In the genomic region with DNA sequence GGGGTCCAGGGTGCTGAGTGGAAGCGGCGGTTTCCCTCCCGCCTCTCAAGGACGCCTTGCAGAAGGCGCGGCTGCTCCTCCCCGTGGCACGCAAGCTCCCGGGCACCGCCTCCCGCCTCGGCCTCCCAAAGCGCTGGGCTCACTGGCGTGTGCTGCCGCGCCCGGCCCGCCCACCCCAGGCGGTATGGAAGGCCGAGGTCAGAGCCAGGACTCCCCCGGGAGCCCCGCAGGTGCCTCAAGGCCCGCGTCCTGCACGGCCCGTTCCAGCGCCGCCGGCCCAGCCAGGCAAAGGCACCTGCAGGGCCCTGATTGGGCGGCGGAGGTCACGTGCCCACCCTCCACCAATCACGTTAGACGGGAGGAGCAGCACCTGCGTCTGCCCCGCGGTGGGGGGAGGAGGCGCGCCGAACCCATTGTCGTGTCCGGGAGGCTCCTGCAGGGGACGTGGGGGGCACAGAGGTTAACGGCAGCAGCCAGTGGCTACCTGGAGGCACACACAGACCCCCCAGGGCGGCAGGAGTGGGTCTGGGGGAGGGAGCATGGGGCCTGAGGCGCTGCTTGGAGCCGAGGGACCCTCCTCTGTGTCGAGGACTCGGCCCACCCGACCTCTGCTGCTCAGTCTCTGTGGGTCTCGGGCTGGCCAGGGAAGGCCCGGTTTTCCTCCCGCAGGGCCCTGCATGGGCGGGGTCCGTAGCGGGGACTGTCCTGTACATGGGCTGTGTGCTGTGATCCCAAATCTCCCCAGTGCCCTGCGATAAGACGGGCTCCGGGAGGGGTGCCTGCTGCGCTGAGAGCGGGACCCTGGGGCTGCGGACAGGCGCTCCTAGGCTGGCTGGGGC, we compare ENCODE assay signal across 1 cellular context.
TF ChIP-seq lines count a peak whose summit lies in the region.

No MANE protein-coding gene starts in this region.

TF ChIP-seq in K562, 482 proteins besides CTCF, POLR2A, EP300 and RAD21 (continued from another document and continues in another):
- TF ChIP-seq, protein P1, sequence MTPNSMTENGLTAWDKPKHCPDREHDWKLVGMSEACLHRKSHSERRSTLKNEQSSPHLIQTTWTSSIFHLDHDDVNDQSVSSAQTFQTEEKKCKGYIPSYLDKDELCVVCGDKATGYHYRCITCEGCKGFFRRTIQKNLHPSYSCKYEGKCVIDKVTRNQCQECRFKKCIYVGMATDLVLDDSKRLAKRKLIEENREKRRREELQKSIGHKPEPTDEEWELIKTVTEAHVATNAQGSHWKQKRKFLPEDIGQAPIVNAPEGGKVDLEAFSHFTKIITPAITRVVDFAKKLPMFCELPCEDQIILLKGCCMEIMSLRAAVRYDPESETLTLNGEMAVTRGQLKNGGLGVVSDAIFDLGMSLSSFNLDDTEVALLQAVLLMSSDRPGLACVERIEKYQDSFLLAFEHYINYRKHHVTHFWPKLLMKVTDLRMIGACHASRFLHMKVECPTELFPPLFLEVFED (CRISPR knock-in tag; conservative IDR thresholded peaks at IDR 0.05): no peak
- TF ChIP-seq TSC22D4 (tag; IDR thresholded peaks at IDR 0.05): no peak
- no peak for TF ChIP-seq PTRF (tag; IDR thresholded peaks at IDR 0.05)
- TF ChIP-seq ZNF830 (CRISPR knock-in tag; IDR thresholded peaks at IDR 0.05): no peak
- peak; percentile 98 for TF ChIP-seq RAD51 (IDR thresholded peaks at IDR 0.05; ENCODE audit: borderline replicate concordance, low read depth)
- TF ChIP-seq, protein P2, sequence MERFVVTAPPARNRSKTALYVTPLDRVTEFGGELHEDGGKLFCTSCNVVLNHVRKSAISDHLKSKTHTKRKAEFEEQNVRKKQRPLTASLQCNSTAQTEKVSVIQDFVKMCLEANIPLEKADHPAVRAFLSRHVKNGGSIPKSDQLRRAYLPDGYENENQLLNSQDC (CRISPR knock-in tag; IDR thresholded peaks at IDR 0.05): no peak
- TF ChIP-seq NRF1 (conservative IDR thresholded peaks at IDR 0.05 in 1 of 2, IDR thresholded peaks at IDR 0.05 in 1 of 2): peak; percentile 77 to 80
- no peak for TF ChIP-seq ZBTB8A (IDR thresholded peaks at IDR 0.05; ENCODE audit: partially characterized antibody)
- TF ChIP-seq SLC30A9 (CRISPR knock-in tag; IDR thresholded peaks at IDR 0.05): no peak
- TF ChIP-seq, protein P3, sequence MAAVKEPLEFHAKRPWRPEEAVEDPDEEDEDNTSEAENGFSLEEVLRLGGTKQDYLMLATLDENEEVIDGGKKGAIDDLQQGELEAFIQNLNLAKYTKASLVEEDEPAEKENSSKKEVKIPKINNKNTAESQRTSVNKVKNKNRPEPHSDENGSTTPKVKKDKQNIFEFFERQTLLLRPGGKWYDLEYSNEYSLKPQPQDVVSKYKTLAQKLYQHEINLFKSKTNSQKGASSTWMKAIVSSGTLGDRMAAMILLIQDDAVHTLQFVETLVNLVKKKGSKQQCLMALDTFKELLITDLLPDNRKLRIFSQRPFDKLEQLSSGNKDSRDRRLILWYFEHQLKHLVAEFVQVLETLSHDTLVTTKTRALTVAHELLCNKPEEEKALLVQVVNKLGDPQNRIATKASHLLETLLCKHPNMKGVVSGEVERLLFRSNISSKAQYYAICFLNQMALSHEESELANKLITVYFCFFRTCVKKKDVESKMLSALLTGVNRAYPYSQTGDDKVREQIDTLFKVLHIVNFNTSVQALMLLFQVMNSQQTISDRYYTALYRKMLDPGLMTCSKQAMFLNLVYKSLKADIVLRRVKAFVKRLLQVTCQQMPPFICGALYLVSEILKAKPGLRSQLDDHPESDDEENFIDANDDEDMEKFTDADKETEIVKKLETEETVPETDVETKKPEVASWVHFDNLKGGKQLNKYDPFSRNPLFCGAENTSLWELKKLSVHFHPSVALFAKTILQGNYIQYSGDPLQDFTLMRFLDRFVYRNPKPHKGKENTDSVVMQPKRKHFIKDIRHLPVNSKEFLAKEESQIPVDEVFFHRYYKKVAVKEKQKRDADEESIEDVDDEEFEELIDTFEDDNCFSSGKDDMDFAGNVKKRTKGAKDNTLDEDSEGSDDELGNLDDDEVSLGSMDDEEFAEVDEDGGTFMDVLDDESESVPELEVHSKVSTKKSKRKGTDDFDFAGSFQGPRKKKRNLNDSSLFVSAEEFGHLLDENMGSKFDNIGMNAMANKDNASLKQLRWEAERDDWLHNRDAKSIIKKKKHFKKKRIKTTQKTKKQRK (IDR thresholded peaks at IDR 0.05; ENCODE audit: borderline replicate concordance, low read depth, low read length): no peak
- TF ChIP-seq, protein P4, sequence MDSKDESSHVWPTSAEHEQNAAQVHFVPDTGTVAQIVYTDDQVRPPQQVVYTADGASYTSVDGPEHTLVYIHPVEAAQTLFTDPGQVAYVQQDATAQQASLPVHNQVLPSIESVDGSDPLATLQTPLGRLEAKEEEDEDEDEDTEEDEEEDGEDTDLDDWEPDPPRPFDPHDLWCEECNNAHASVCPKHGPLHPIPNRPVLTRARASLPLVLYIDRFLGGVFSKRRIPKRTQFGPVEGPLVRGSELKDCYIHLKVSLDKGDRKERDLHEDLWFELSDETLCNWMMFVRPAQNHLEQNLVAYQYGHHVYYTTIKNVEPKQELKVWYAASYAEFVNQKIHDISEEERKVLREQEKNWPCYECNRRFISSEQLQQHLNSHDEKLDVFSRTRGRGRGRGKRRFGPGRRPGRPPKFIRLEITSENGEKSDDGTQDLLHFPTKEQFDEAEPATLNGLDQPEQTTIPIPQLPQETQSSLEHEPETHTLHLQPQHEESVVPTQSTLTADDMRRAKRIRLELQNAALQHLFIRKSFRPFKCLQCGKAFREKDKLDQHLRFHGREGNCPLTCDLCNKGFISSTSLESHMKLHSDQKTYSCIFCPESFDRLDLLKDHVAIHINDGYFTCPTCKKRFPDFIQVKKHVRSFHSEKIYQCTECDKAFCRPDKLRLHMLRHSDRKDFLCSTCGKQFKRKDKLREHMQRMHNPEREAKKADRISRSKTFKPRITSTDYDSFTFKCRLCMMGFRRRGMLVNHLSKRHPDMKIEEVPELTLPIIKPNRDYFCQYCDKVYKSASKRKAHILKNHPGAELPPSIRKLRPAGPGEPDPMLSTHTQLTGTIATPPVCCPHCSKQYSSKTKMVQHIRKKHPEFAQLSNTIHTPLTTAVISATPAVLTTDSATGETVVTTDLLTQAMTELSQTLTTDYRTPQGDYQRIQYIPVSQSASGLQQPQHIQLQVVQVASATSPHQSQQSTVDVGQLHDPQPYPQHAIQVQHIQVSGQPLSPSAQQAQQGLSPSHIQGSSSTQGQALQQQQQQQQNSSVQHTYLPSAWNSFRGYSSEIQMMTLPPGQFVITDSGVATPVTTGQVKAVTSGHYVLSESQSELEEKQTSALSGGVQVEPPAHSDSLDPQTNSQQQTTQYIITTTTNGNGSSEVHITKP (IDR thresholded peaks at IDR 0.05; ENCODE audit: partially characterized antibody): peak; percentile 75
- TF ChIP-seq, protein P5, sequence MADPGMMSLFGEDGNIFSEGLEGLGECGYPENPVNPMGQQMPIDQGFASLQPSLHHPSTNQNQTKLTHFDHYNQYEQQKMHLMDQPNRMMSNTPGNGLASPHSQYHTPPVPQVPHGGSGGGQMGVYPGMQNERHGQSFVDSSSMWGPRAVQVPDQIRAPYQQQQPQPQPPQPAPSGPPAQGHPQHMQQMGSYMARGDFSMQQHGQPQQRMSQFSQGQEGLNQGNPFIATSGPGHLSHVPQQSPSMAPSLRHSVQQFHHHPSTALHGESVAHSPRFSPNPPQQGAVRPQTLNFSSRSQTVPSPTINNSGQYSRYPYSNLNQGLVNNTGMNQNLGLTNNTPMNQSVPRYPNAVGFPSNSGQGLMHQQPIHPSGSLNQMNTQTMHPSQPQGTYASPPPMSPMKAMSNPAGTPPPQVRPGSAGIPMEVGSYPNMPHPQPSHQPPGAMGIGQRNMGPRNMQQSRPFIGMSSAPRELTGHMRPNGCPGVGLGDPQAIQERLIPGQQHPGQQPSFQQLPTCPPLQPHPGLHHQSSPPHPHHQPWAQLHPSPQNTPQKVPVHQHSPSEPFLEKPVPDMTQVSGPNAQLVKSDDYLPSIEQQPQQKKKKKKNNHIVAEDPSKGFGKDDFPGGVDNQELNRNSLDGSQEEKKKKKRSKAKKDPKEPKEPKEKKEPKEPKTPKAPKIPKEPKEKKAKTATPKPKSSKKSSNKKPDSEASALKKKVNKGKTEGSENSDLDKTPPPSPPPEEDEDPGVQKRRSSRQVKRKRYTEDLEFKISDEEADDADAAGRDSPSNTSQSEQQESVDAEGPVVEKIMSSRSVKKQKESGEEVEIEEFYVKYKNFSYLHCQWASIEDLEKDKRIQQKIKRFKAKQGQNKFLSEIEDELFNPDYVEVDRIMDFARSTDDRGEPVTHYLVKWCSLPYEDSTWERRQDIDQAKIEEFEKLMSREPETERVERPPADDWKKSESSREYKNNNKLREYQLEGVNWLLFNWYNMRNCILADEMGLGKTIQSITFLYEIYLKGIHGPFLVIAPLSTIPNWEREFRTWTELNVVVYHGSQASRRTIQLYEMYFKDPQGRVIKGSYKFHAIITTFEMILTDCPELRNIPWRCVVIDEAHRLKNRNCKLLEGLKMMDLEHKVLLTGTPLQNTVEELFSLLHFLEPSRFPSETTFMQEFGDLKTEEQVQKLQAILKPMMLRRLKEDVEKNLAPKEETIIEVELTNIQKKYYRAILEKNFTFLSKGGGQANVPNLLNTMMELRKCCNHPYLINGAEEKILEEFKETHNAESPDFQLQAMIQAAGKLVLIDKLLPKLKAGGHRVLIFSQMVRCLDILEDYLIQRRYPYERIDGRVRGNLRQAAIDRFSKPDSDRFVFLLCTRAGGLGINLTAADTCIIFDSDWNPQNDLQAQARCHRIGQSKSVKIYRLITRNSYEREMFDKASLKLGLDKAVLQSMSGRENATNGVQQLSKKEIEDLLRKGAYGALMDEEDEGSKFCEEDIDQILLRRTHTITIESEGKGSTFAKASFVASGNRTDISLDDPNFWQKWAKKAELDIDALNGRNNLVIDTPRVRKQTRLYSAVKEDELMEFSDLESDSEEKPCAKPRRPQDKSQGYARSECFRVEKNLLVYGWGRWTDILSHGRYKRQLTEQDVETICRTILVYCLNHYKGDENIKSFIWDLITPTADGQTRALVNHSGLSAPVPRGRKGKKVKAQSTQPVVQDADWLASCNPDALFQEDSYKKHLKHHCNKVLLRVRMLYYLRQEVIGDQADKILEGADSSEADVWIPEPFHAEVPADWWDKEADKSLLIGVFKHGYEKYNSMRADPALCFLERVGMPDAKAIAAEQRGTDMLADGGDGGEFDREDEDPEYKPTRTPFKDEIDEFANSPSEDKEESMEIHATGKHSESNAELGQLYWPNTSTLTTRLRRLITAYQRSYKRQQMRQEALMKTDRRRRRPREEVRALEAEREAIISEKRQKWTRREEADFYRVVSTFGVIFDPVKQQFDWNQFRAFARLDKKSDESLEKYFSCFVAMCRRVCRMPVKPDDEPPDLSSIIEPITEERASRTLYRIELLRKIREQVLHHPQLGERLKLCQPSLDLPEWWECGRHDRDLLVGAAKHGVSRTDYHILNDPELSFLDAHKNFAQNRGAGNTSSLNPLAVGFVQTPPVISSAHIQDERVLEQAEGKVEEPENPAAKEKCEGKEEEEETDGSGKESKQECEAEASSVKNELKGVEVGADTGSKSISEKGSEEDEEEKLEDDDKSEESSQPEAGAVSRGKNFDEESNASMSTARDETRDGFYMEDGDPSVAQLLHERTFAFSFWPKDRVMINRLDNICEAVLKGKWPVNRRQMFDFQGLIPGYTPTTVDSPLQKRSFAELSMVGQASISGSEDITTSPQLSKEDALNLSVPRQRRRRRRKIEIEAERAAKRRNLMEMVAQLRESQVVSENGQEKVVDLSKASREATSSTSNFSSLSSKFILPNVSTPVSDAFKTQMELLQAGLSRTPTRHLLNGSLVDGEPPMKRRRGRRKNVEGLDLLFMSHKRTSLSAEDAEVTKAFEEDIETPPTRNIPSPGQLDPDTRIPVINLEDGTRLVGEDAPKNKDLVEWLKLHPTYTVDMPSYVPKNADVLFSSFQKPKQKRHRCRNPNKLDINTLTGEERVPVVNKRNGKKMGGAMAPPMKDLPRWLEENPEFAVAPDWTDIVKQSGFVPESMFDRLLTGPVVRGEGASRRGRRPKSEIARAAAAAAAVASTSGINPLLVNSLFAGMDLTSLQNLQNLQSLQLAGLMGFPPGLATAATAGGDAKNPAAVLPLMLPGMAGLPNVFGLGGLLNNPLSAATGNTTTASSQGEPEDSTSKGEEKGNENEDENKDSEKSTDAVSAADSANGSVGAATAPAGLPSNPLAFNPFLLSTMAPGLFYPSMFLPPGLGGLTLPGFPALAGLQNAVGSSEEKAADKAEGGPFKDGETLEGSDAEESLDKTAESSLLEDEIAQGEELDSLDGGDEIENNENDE (IDR thresholded peaks at IDR 0.05; ENCODE audit: low read depth, low read length): no peak
- TF ChIP-seq NCOA1 (IDR thresholded peaks at IDR 0.05; ENCODE audit: low read depth): peak; percentile 19; the same call in 1 of the 2 replicates
- TF ChIP-seq ZNF384 (IDR thresholded peaks at IDR 0.05; ENCODE audit: low read depth, low read length): no peak
- no peak for TF ChIP-seq PRPF4 (IDR thresholded peaks at IDR 0.05; ENCODE audit: insufficient read depth, low read depth, low read length, poor library complexity, severe bottlenecking)
- no peak for TF ChIP-seq FOXK1 (CRISPR knock-in tag; IDR thresholded peaks at IDR 0.05; ENCODE audit: borderline replicate concordance)
- no peak for TF ChIP-seq HSF4 (CRISPR knock-in tag; IDR thresholded peaks at IDR 0.05; ENCODE audit: borderline replicate concordance)
- TF ChIP-seq, protein P6, sequence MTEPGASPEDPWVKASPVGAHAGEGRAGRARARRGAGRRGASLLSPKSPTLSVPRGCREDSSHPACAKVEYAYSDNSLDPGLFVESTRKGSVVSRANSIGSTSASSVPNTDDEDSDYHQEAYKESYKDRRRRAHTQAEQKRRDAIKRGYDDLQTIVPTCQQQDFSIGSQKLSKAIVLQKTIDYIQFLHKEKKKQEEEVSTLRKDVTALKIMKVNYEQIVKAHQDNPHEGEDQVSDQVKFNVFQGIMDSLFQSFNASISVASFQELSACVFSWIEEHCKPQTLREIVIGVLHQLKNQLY (CRISPR knock-in tag; conservative IDR thresholded peaks at IDR 0.05): no peak
- no peak for TF ChIP-seq POLR2AphosphoS5 (IDR thresholded peaks at IDR 0.05; ENCODE audit: control insufficient read depth, insufficient read depth, low read depth, low read length)
- TF ChIP-seq BCL6 (CRISPR knock-in tag; IDR thresholded peaks at IDR 0.05): no peak
- no peak for TF ChIP-seq TBL1XR1 (IDR thresholded peaks at IDR 0.05; ENCODE audit: low read length in 2 of 2)
- TF ChIP-seq FOXA3 (CRISPR knock-in tag; conservative IDR thresholded peaks at IDR 0.05 in 1 of 2, IDR thresholded peaks at IDR 0.05 in 1 of 2): no peak
- no peak for TF ChIP-seq XRCC4 (IDR thresholded peaks at IDR 0.05; ENCODE audit: extremely low read depth, insufficient read depth, insufficient read length)
- TF ChIP-seq, protein P7, sequence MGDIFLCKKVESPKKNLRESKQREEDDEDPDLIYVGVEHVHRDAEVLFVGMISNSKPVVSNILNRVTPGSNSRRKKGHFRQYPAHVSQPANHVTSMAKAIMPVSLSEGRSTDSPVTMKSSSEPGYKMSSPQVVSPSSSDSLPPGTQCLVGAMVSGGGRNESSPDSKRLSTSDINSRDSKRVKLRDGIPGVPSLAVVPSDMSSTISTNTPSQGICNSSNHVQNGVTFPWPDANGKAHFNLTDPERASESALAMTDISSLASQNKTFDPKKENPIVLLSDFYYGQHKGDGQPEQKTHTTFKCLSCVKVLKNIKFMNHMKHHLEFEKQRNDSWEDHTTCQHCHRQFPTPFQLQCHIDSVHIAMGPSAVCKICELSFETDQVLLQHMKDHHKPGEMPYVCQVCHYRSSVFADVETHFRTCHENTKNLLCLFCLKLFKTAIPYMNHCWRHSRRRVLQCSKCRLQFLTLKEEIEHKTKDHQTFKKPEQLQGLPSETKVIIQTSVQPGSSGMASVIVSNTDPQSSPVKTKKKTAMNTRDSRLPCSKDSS (IDR thresholded peaks at IDR 0.05; ENCODE audit: low read depth, partially characterized antibody): no peak
- TF ChIP-seq ZNF785 (CRISPR knock-in tag; IDR thresholded peaks at IDR 0.05): no peak
- TF ChIP-seq FOS (IDR thresholded peaks at IDR 0.05; ENCODE audit: extremely low read depth, insufficient read length): peak; percentile 95
- TF ChIP-seq BACH1 (tag; IDR thresholded peaks at IDR 0.05): no peak
- no peak for TF ChIP-seq CBX8 (IDR thresholded peaks at IDR 0.05; ENCODE audit: borderline replicate concordance, extremely low read depth, low read depth, low read length, poor library complexity, severe bottlenecking)
- no peak for TF ChIP-seq BDP1 (IDR thresholded peaks at IDR 0.05; ENCODE audit: insufficient read depth, insufficient read length)
- TF ChIP-seq ARID1B (IDR thresholded peaks at IDR 0.05): peak; percentile 34; the same call in 1 of the 2 replicates
